ENCODE assay signal across 18 cellular contexts in the genomic region with DNA sequence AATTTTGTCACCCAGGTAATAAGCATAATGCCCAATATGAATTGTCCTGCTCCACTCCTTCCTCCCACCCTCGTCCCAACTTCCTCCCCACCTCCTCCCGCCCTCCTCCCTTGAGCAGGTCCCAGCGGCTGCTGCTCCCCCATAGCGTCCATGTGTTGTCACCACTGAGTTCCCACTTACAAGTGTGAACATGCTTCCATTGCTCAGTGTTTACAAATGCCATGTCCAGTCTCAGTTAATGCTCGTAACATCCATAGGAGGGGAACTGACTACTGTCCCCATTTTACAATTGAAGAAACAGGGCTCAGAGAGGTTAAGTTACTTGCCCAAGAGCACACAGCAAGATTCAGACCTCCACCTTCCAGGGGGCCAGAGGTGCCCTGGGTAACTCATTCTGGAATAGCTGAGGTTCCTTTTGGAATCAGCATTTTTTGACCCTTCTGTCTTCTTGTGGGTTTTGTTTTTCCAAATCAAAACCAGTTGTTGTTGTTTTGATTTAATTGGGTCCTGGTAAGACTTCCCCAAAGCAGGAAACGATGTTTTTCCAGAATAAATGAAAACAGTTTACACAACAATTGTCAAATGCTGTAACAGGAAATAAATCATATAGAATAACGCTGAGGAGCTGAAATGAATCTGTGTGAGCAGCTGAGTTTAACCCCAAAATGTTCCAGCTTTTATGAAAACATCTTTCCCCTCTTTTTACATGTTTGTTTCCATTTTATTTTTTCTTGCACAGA.
DNase-seq lines count a peak whose midpoint lies in the region; ATAC-seq, FAIRE-seq and TF ChIP-seq lines count a peak whose summit lies in the region.
"Had no signal": no experiment of that assay in that cellular context is flagged by ENCODE, and none has a peak within 500 bp of the region (broad histone marks: within the 10 kb centered on the region; RNA-seq: fewer than 3 reads in every experiment).

No MANE protein-coding gene starts in this region.

- intact Hi-C loops in K562 (cut with micrococcal nuclease) (no loop called here), natural killer cell (cut with micrococcal nuclease) (no loop called here)

- H3K4me1 ChIP-seq in K562 (replicated peaks in 1 of 2; ENCODE audit: control insufficient read depth in 2 of 2, insufficient read depth in 2 of 2, low read length in 2 of 2) = peaks cover 0 to 19% of the 10 kb centered on the region in 2 experiments; a peak in 2 of 5 replicates
- H3K4me1 ChIP-seq: Caco-2 had no signal

- no peaks in the 10 kb centered on the region for H3K36me3 ChIP-seq in K562 (ENCODE audit: control insufficient read depth, insufficient read depth, low read length)
- H3K36me3 ChIP-seq: BLaER1 had no signal

- FAIRE-seq in K562 (lab: Jason Lieb, UNC) = peak; percentile 35
- FAIRE-seq: GM12892 had no signal

- H3K9me1 ChIP-seq in K562 (ENCODE audit: control insufficient read depth, insufficient read depth, low read length) = no peaks in the 10 kb centered on the region

- H4K20me1 ChIP-seq in K562 (replicated peaks; ENCODE audit: control insufficient read depth, insufficient read depth, low read length) = no peaks in the 10 kb centered on the region
- H4K20me1 ChIP-seq: BLaER1 had no signal

- whole genome bisulfite sequencing in K562 (ENCODE audit: insufficient coverage, low coverage, missing lambda C conversion rate) = 3% methylated on average over 7 of the region's 7 CpGs

- no peaks in the 10 kb centered on the region for H3K9me3 ChIP-seq in K562 (replicated peaks; ENCODE audit: control insufficient read depth, insufficient read depth, low read depth, low read length)
- H3K9me3 ChIP-seq: BLaER1, Caco-2 had no signal

- TF ChIP-seq EP300 in K562 (IDR thresholded peaks at IDR 0.05; ENCODE audit: low read length) = no peak

- no peak overlapping the region for H2AFZ ChIP-seq in K562 (ENCODE audit: low read depth, low read length)
- H2AFZ ChIP-seq: GM23338 had no signal

- no peak overlapping the region for H3K4me2 ChIP-seq in K562 (ENCODE audit: insufficient read depth, low read length)
- H3K4me2 ChIP-seq: BLaER1, GM23338 had no signal

- DNase-seq in AG10803 (ENCODE audit: low read depth) (peak; percentile 18), K562 (ENCODE audit: extremely low read depth in 1 of 4, low spot score in 3 of 4) (no peak), epithelial cell of esophagus (ENCODE audit: low read depth) (peak; percentile 51), endothelial cell (ENCODE audit: low spot score) (no peak), natural killer cell (no peak)
- DNase-seq: AML-193; Caco-2; CD8-positive, alpha-beta memory T cell; DND-41; GDM1; H9 had no signal

- in situ Hi-C loops in K562 (cut with MboI) = no loop called here

- H3K36me3 Mint-ChIP-seq in nephron (ENCODE audit: low read depth) = no peaks in the 10 kb centered on the region
- no peaks in the 10 kb centered on the region for H3K36me3 Mint-ChIP-seq in endothelial cell (ENCODE audit: low read depth, unreplicated experiment)
- no peaks in the 10 kb centered on the region for H3K36me3 Mint-ChIP-seq in natural killer cell
- H3K36me3 Mint-ChIP-seq: CD8-positive, alpha-beta memory T cell; IgD-negative memory B cell had no signal

- BruUV-seq in K562 (replicated peaks; lab: Mats Ljungman, UMichigan) = no TSS peak

- TF ChIP-seq CTCF in AG10803 (conservative IDR thresholded peaks at IDR 0.05; ENCODE audit: low read length) = no peak
- no peak for TF ChIP-seq CTCF in K562 (IDR thresholded peaks at IDR 0.05 in 2 of 3, conservative IDR thresholded peaks at IDR 0.05 in 1 of 3; ENCODE audit: insufficient read depth in 2 of 3, low read depth in 1 of 3, low read length in 3 of 3)
- TF ChIP-seq CTCF in epithelial cell of esophagus (IDR thresholded peaks at IDR 0.05; ENCODE audit: insufficient read depth, low read depth, low read length, missing control alignments) = no peak
- TF ChIP-seq CTCF in nephron (IDR thresholded peaks at IDR 0.05; ENCODE audit: unreplicated experiment in 3 of 3) = no peak
- no peak for TF ChIP-seq CTCF in endothelial cell (IDR thresholded peaks at IDR 0.05; ENCODE audit: unreplicated experiment)
- TF ChIP-seq CTCF in natural killer cell (IDR thresholded peaks at IDR 0.05) = no peak

- POLR2A ChIA-PET in K562 (lab: Yijun Ruan, JAX) = interaction anchor here (0.5 to 0.6 kb wide), 2 partner anchors 24 to 374 kb away, joined by 3 read pairs; no protein-coding TSS in a partner anchor

- H3K79me2 ChIP-seq in K562 (ENCODE audit: control insufficient read depth, insufficient read depth, low read length) = no peaks in the 10 kb centered on the region

- H3K4me3 ChIP-seq in AG10803 (ENCODE audit: low read length) = no peak overlapping the region
- no peak overlapping the region for H3K4me3 ChIP-seq in K562
- no peak overlapping the region for H3K4me3 ChIP-seq in epithelial cell of esophagus (ENCODE audit: low read length)
- H3K4me3 ChIP-seq: BLaER1, GM23338 had no signal

- ATAC-seq in K562 (no peak), HG03025 (IDR thresholded peaks at IDR 0.05; ENCODE audit: low FRiP score, unreplicated experiment) (no peak), natural killer cell (no peak)
- ATAC-seq: GM23338 had no signal

- no peak overlapping the region for H3K27ac ChIP-seq in K562 (ENCODE audit: extremely low read depth, low read depth, low read length)
- H3K27ac ChIP-seq: BLaER1, HL-60 had no signal

- H3K27ac Mint-ChIP-seq in nephron (peak overlapping the region in 2 of 3 experiments; percentile 57 to 76), endothelial cell (ENCODE audit: unreplicated experiment) (no peak overlapping the region), natural killer cell (no peak overlapping the region)
- H3K27ac Mint-ChIP-seq: CD8-positive, alpha-beta memory T cell; GM23338; H9; IgD-negative memory B cell had no signal

- peaks cover 35% of the 10 kb centered on the region for H3K4me1 Mint-ChIP-seq in nephron
- H3K4me1 Mint-ChIP-seq in endothelial cell (ENCODE audit: unreplicated experiment) = no peaks in the 10 kb centered on the region
- no peaks in the 10 kb centered on the region for H3K4me1 Mint-ChIP-seq in natural killer cell
- H3K4me1 Mint-ChIP-seq: CD8-positive, alpha-beta memory T cell; IgD-negative memory B cell had no signal

- H3K27me3 ChIP-seq in K562 (ENCODE audit: control insufficient read depth in 2 of 2, insufficient read depth in 2 of 2, low read length in 2 of 2) = peaks cover 40 to 53% of the 10 kb centered on the region in 2 experiments
- H3K27me3 ChIP-seq: BLaER1 had no signal

- CTCF ChIA-PET in K562 (lab: Yijun Ruan, JAX; ENCODE audit: low intra/inter-chr PET ratio) = no interaction called here

- no peak for TF ChIP-seq RAD21 in K562 (CRISPR knock-in tag; conservative IDR thresholded peaks at IDR 0.05 in 1 of 2, IDR thresholded peaks at IDR 0.05 in 1 of 2)

- TF ChIP-seq POLR2A in K562 (conservative IDR thresholded peaks at IDR 0.05) = no peak

- peaks cover 12% of the 10 kb centered on the region for H3K27me3 Mint-ChIP-seq in nephron (ENCODE audit: low read depth)
- H3K27me3 Mint-ChIP-seq in endothelial cell (ENCODE audit: unreplicated experiment) = peaks cover 9% of the 10 kb centered on the region
- peaks cover 0 to 5% of the 10 kb centered on the region in 2 donors for H3K27me3 Mint-ChIP-seq in natural killer cell (ENCODE audit: low read depth in 2 of 2)

- H3K9me3 Mint-ChIP-seq in nephron (no peaks in the 10 kb centered on the region), endothelial cell (ENCODE audit: unreplicated experiment) (no peaks in the 10 kb centered on the region), natural killer cell (no peaks in the 10 kb centered on the region)
- H3K9me3 Mint-ChIP-seq: CD8-positive, alpha-beta memory T cell; GM23338; H9; IgD-negative memory B cell had no signal

- H3K9ac ChIP-seq in K562 (ENCODE audit: insufficient read depth in 1 of 2, low read depth in 2 of 2, low read length in 2 of 2) = no peak overlapping the region
- H3K9ac ChIP-seq: BLaER1 had no signal

- H3K4me3 Mint-ChIP-seq in nephron = no peak overlapping the region
- H3K4me3 Mint-ChIP-seq in endothelial cell (ENCODE audit: unreplicated experiment) = no peak overlapping the region
- H3K4me3 Mint-ChIP-seq in natural killer cell = no peak overlapping the region
- H3K4me3 Mint-ChIP-seq: CD8-positive, alpha-beta memory T cell; GM23338; H9; IgD-negative memory B cell had no signal

TF ChIP-seq in K562, 482 proteins besides CTCF, POLR2A, EP300 and RAD21 (continues in another document):
- TF ChIP-seq TGIF2 (CRISPR knock-in tag; IDR thresholded peaks at IDR 0.05) (no peak), ADNP (tag; IDR thresholded peaks at IDR 0.05) (peak; percentile 75), SMARCA5 (IDR thresholded peaks at IDR 0.05) (peak; percentile 76; the same call in 1 of the 2 replicates), ZNF263 (CRISPR knock-in tag; IDR thresholded peaks at IDR 0.05; ENCODE audit: borderline replicate concordance) (peak; percentile 58), RCOR1 (IDR thresholded peaks at IDR 0.05; ENCODE audit: borderline replicate concordance in 1 of 2, low read depth in 2 of 2, low read length in 2 of 2) (peak in 1 of 2 experiments; percentile 55; a peak in 1 of 4 replicates), POLR2AphosphoS5 (IDR thresholded peaks at IDR 0.05; ENCODE audit: control insufficient read depth, insufficient read depth, low read depth, low read length) (no peak), KDM1A (IDR thresholded peaks at IDR 0.05) (peak; percentile 83 to 85), ZFP30 (CRISPR knock-in tag; IDR thresholded peaks at IDR 0.05; ENCODE audit: borderline replicate concordance) (no peak), RBM25 (IDR thresholded peaks at IDR 0.05; ENCODE audit: low read depth, low read length, severe bottlenecking) (peak; percentile 95), ZNF444 (CRISPR knock-in tag; IDR thresholded peaks at IDR 0.05) (no peak), ZNF584 (CRISPR knock-in tag; IDR thresholded peaks at IDR 0.05; ENCODE audit: low read depth) (no peak)

Comparison
In these comparisons a context has a peak if more than half of its experiments do, and no peak if none do; other contexts are left out.
1. DNase-seq: peak in AG10803 (single experiment) and epithelial cell of esophagus (single experiment); none in K562 (0 of 4), endothelial cell (single experiment) and natural killer cell (single experiment).
2. H3K27ac Mint-ChIP-seq: peak in nephron (2 of 3); none in endothelial cell (single experiment) and natural killer cell (0 of 2).